Comparison of ENCODE assay signal across 20 cellular contexts in the genomic region with DNA sequence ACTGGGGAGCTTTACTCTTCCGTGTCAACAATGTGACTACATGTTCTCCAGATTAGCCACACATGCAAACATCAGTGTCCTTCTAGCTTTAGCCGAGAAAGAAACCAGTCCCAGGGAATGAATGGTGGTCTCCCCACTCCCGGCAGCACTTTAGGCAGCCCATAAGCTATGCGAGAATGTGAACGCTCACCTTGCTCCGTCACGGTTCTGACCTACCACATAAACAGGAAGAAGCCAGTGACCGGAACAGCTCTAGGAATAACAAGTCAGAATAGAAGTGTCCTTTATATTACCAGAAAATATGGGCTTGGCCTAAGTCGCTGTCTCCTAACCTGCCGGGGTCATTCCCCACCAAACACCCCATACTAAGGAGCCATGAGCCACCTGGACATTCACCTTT.
"Had no signal": no experiment of that assay in that cellular context is flagged by ENCODE, and none has a peak within 500 bp of the region (broad histone marks: within the 10 kb centered on the region; RNA-seq: fewer than 3 reads in every experiment).

No MANE protein-coding gene starts in this region.

- H3K4me1 Mint-ChIP-seq: activated CD4-positive, alpha-beta T cell treated with anti-CD3 and anti-CD28 coated beads, Interleukin-2, amount 10 ng/mL, durations not matched to agents 24 days and 14 days; activated naive CD8-positive, alpha-beta T cell treated with anti-CD3 and anti-CD28 coated beads, Interleukin-2, amount 10 ng/mL, durations not matched to agents 7 days and 5 days; memory B cell; naive B cell had no signal

- H3K9me3 Mint-ChIP-seq: activated CD4-positive, alpha-beta T cell treated with anti-CD3 and anti-CD28 coated beads, Interleukin-2, amount 10 ng/mL, durations not matched to agents 24 days and 14 days; activated CD8-positive, alpha-beta T cell treated with anti-CD3 and anti-CD28 coated beads for 36 hours; activated naive CD8-positive, alpha-beta T cell treated with anti-CD3 and anti-CD28 coated beads, Interleukin-2, amount 10 ng/mL, durations not matched to agents 7 days and 5 days; activated T-helper 2 cell treated with anti-CD3 and anti-CD28 coated beads, Interferon-gamma antibody, Interleukin-2, Interleukin-4, amounts not matched to agents 10 μg/mL and 5 μg/mL and 100 μg/mL, durations not matched to agents 14 hours and 24 hours and 36 hours; stimulated activated naive CD8-positive, alpha-beta T cell treated with anti-CD3 and anti-CD28 coated beads, Interleukin-15, Interleukin-2, amounts not matched to agents 100 ng/mL and 50 ng/mL, for 24 hours had no signal

- H3K27ac ChIP-seq: body of pancreas, gastrocnemius medialis, pancreas, suprapubic skin, vagina had no signal

- H3K36me3 Mint-ChIP-seq: activated naive CD8-positive, alpha-beta T cell treated with anti-CD3 and anti-CD28 coated beads, Interleukin-2, amount 10 ng/mL, durations not matched to agents 7 days and 5 days; memory B cell; naive B cell had no signal

- H3K27ac Mint-ChIP-seq: activated CD4-positive, alpha-beta T cell treated with anti-CD3 and anti-CD28 coated beads, Interleukin-2, amount 10 ng/mL, durations not matched to agents 24 days and 14 days; activated CD8-positive, alpha-beta T cell treated with anti-CD3 and anti-CD28 coated beads for 36 hours; activated naive CD8-positive, alpha-beta T cell treated with anti-CD3 and anti-CD28 coated beads, Interleukin-2, amount 10 ng/mL, durations not matched to agents 7 days and 5 days; activated T-cell treated with anti-CD3 and anti-CD28 coated beads, Interleukin-2, amount 50 U/mL, for 24 hours; activated T-helper 2 cell treated with anti-CD3 and anti-CD28 coated beads, Interferon-gamma antibody, Interleukin-2, Interleukin-4, amounts not matched to agents 10 μg/mL and 5 μg/mL and 100 μg/mL, durations not matched to agents 14 hours and 24 hours and 36 hours; memory B cell; naive B cell; stimulated activated naive CD8-positive, alpha-beta T cell treated with anti-CD3 and anti-CD28 coated beads, Interleukin-15, Interleukin-2, amounts not matched to agents 100 ng/mL and 50 ng/mL, for 24 hours had no signal

- H3K4me3 Mint-ChIP-seq: activated CD4-positive, alpha-beta T cell treated with anti-CD3 and anti-CD28 coated beads, Interleukin-2, amount 10 ng/mL, durations not matched to agents 24 days and 14 days; activated CD8-positive, alpha-beta T cell treated with anti-CD3 and anti-CD28 coated beads for 36 hours; activated naive CD8-positive, alpha-beta T cell treated with anti-CD3 and anti-CD28 coated beads, Interleukin-2, amount 10 ng/mL, durations not matched to agents 7 days and 5 days; activated T-cell treated with anti-CD3 and anti-CD28 coated beads, Interleukin-2, amount 50 U/mL, for 24 hours; memory B cell; naive B cell; stimulated activated naive CD8-positive, alpha-beta T cell treated with anti-CD3 and anti-CD28 coated beads, Interleukin-15, Interleukin-2, amounts not matched to agents 100 ng/mL and 50 ng/mL, for 24 hours had no signal

- DNase-seq: activated CD4-positive, alpha-beta T cell treated with anti-CD3 and anti-CD28 coated beads, Interleukin-2, amount 10 ng/mL, durations not matched to agents 24 days and 14 days; activated CD8-positive, alpha-beta T cell treated with anti-CD3 and anti-CD28 coated beads for 36 hours; activated naive CD4-positive, alpha-beta T cell treated with Interleukin-2 at 50 U/mL for 16 hours; activated naive CD8-positive, alpha-beta T cell treated with anti-CD3 and anti-CD28 coated beads, Interleukin-2, amount 10 ng/mL, durations not matched to agents 7 days and 5 days; activated T-cell treated with anti-CD3 and anti-CD28 coated beads, Interleukin-2, amount 50 U/mL, for 24 hours; amygdala; body of pancreas; erythroblast; gastrocnemius medialis; left ventricle myocardium superior; naive B cell; pancreas; T-helper 1 cell; T-helper 9 cell; trophoblast cell had no signal
